In genomic region chrY:25032900-25033299, GRCh38 we compare ENCODE assay signal across 12 cellular contexts. TPM values are rescaled to one million over a fixed set of nuclear protein-coding genes. Genes with fewer than 3 reads are reported as not detected.
A peak's percentile ranks its signal among the peaks of the same experiment; 100 is the strongest.
DNase-seq lines count a peak whose midpoint lies in the region; ATAC-seq lines count a peak whose summit lies in the region.
"Not testable (repeated sequence)": the region's sequence is repeated elsewhere in the genome, so short reads cannot be mapped to it uniquely, and the experiment has no call there.
"Had no signal": no experiment of that assay in that cellular context is flagged by ENCODE, and none has a peak within 500 bp of the region (broad histone marks: within the 10 kb centered on the region; RNA-seq: fewer than 3 reads in every experiment).

No MANE protein-coding gene starts in this region.

- ATAC-seq in left lobe of liver, result peak; percentile 75

- DNase-seq in left lobe of liver (ENCODE audit: low spot score), result not testable (repeated sequence)

RNA-seq across cellular contexts. Expression of gene BPY2C, which starts 19.0 kb away (rescaled TPM):
- not detected for total RNA-seq in left lobe of liver
- total RNA-seq: A172; A673; B cell; Caco-2; Calu3; CD4-positive, alpha-beta memory T cell; CD4-positive, alpha-beta T cell; CD4-positive, CD25-positive, alpha-beta regulatory T cell; CD8-positive, alpha-beta memory T cell; CD8-positive, alpha-beta T cell; Daoy had no signal
